25 cellular contexts compared by ENCODE assay signal in the genomic region with DNA sequence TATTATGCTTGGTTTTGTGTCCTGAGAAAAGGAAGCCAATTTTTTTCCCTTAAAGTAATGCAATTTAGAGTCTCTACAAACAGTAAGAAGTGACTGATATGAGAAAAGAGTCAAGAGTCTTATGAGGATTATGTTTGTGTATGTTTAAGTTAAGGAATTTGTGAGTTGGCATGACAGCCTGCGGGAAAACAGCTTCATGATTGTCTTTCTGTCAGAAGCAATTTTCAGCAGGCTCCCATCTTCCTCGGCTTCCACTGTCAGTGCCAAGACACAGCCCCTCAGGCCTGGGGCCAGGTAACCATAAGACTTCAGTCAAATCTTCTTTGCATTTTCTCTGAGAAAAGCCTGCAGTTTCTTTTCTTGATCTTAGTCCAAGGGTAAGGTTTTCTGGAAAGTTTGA. TPM values are rescaled to one million over a fixed set of nuclear protein-coding genes. Genes with fewer than 3 reads are reported as not detected.
"Had no signal": no experiment of that assay in that cellular context is flagged by ENCODE, and none has a peak within 500 bp of the region (broad histone marks: within the 10 kb centered on the region; RNA-seq: fewer than 3 reads in every experiment).

No MANE protein-coding gene starts in this region.

- H3K9me3 ChIP-seq: breast epithelium, left ventricle myocardium inferior, neutrophil, pancreas, prostate gland, suprapubic skin, tibial artery, upper lobe of right lung had no signal

- H3K27me3 ChIP-seq: breast epithelium, neutrophil, pancreas, suprapubic skin, tibial artery, upper lobe of right lung had no signal

- DNase-seq: activated B cell treated with CpG ODN at 0.5 μM for 24 hours; activated CD4-positive, alpha-beta T cell treated with anti-CD3 and anti-CD28 coated beads, Interleukin-2, amount 50 U/mL, for 1 hour; activated effector memory CD4-positive, alpha-beta T cell treated with anti-CD3 and anti-CD28 coated beads, Interleukin-2, amount 50 U/mL, for 16 hours; activated naive CD4-positive, alpha-beta T cell treated with anti-CD3 and anti-CD28 coated beads, Interleukin-2, amount 10 ng/mL, durations not matched to agents 7 days and 5 days; central memory CD4-positive, alpha-beta T cell; endodermal cell; islet precursor cell; left ventricle myocardium inferior; nephron progenitor cell; pancreas; retina; stimulated activated CD4-positive, alpha-beta T cell treated with anti-CD3 and anti-CD28 coated beads, Interleukin-15, amount 100 ng/mL, for 24 hours; stimulated activated CD4-positive, alpha-beta T cell treated with anti-CD3 and anti-CD28 coated beads, Interleukin-2, amount 100 ng/mL, for 24 hours; stimulated activated naive B cell treated with anti-CD40 and anti-IgM and Interleukin-4, amounts not matched to agents 10 μg/mL and 1 μg/mL and 100 μg/mL, for 72 hours; T-helper 1 cell; tibial artery; upper lobe of right lung had no signal

- ATAC-seq: esophagus mucosa; pancreas; stimulated activated naive B cell treated with anti-CD40 and anti-IgM and Interleukin-4, amounts not matched to agents 10 μg/mL and 1 μg/mL and 100 μg/mL, for 72 hours; upper lobe of right lung had no signal

- H3K27ac ChIP-seq: left ventricle myocardium inferior, neutrophil, pancreas, prostate gland, suprapubic skin, tibial artery, upper lobe of right lung had no signal

- H3K4me3 ChIP-seq: breast epithelium, left ventricle myocardium inferior, lung, pancreas, prostate gland, suprapubic skin, tibial artery, upper lobe of right lung had no signal

- H3K36me3 ChIP-seq: breast epithelium, left ventricle myocardium inferior, neutrophil, pancreas, prostate gland, suprapubic skin, tibial artery, upper lobe of right lung had no signal

- H3K4me1 ChIP-seq: breast epithelium, prostate gland, suprapubic skin, tibial artery, upper lobe of right lung had no signal

- FAIRE-seq: frontal cortex, pancreas had no signal

RNA-seq across cellular contexts. Expression of a gene that starts 17.0 kb away (rescaled TPM):
- total RNA-seq: activated B cell treated with CpG ODN at 0.5 μM for 24 hours; activated T-helper 1 cell treated with anti-CD3 and anti-CD28 coated beads, Interleukin-12 subunit alpha, Interleukin-12 subunit beta, Interleukin-2, Interleukin-4 antibody, amounts not matched to agents 30 ng/mL and 10 ng/mL and 1 ng/mL, durations not matched to agents 14 hours and 24 hours and 36 hours had no signal
